Comparison of ENCODE assay signal across 8 cellular contexts in genomic region chr7:39624202-39624807, GRCh38. TPM values are rescaled to one million over a fixed set of nuclear protein-coding genes. Genes with fewer than 3 reads are reported as not detected.
DNase-seq lines count a peak whose midpoint lies in the region; ATAC-seq and TF ChIP-seq lines count a peak whose summit lies in the region.

No MANE protein-coding gene starts in this region.

- POLR2A ChIA-PET in AG04449 (lab: Yijun Ruan, JAX), result interaction anchor here (0.8 to 2.0 kb wide), 4 partner anchors 11 to 59 kb away, joined by 3 to 14 read pairs (median 4); no protein-coding TSS in a partner anchor
- POLR2A ChIA-PET in PC-3 (lab: Charles Lee; ENCODE audit: unreplicated experiment), result interaction anchor here (0.5 to 0.6 kb wide), 3 partner anchors 20 to 86 kb away, joined by 4 to 14 read pairs (median 4); no protein-coding TSS in a partner anchor

- H3F3A ChIP-seq in PC-3 (ENCODE audit: low read length, unreplicated experiment), result peaks cover 4% of the 10 kb centered on the region

- intact Hi-C loops in PC-3 (cut with micrococcal nuclease) (loop anchor here (1.0 to 5.0 kb wide), 3 partner anchors 44 to 323 kb away; no protein-coding TSS in a partner anchor), transverse colon (cut with DNase I; ENCODE audit: low total_unique reads) (loop anchor here (5.0 kb wide), 1 partner anchor 248 kb away; no protein-coding TSS in a partner anchor)

- H3K4me1 Mint-ChIP-seq in central memory CD8-positive, alpha-beta T cell, result peaks cover 49% of the 10 kb centered on the region

- peak overlapping the region; percentile 78; the same call in 1 of the 2 replicates for H2AFZ ChIP-seq in PC-3 (ENCODE audit: low read length)

- no peaks in the 10 kb centered on the region for H3K9me3 Mint-ChIP-seq in central memory CD8-positive, alpha-beta T cell

- H3K4me3 ChIP-seq in AG04449 (ENCODE audit: low read depth, low read length) (peak overlapping the region; percentile 77), PC-3 (ENCODE audit: low read length) (peak overlapping the region; percentile 83), lung (peak overlapping the region; percentile 98), transverse colon (peak overlapping the region; percentile 68 to 88 (median 80))

- no peak for TF ChIP-seq CTCF in AG04449 (IDR thresholded peaks at IDR 0.05; ENCODE audit: insufficient read depth, low read length, missing control alignments)
- TF ChIP-seq CTCF in PC-3 (conservative IDR thresholded peaks at IDR 0.05; ENCODE audit: low read depth, low read length), result no peak
- no peak for TF ChIP-seq CTCF in lung (IDR thresholded peaks at IDR 0.05; ENCODE audit: control extremely low read depth, extremely low read depth)
- no peak for TF ChIP-seq CTCF in transverse colon (IDR thresholded peaks at IDR 0.05)

- H3K36me3 ChIP-seq in PC-3 (ENCODE audit: low read depth, low read length) (no peaks in the 10 kb centered on the region), lung (ENCODE audit: control insufficient read depth in 2 of 2, insufficient read depth in 2 of 2, low read length in 2 of 2) (no peaks in the 10 kb centered on the region), transverse colon (no peaks in the 10 kb centered on the region)

- no peak for TF ChIP-seq POLR2A in transverse colon (IDR thresholded peaks at IDR 0.05)

- peak overlapping the region; percentile 98 for H3K4me3 Mint-ChIP-seq in central memory CD8-positive, alpha-beta T cell

- H3K9me2 ChIP-seq in PC-3 (replicated peaks; ENCODE audit: low read length), result no peaks in the 10 kb centered on the region

- ATAC-seq in GM18868 (IDR thresholded peaks at IDR 0.05; ENCODE audit: unreplicated experiment), result peak; percentile 20
- ATAC-seq in PC-3, result peak; percentile 12
- ATAC-seq in central memory CD8-positive, alpha-beta T cell (replicated peaks; ENCODE audit: extremely low read depth, poor library complexity, severe bottlenecking), result peak; percentile 16
- ATAC-seq in lung (ENCODE audit: insufficient read depth, low FRiP score), result no peak
- no peak for ATAC-seq in HG03442 (IDR thresholded peaks at IDR 0.05; ENCODE audit: unreplicated experiment)

- H3K27ac ChIP-seq in PC-3 (ENCODE audit: low read length), result no peak overlapping the region
- H3K27ac ChIP-seq in lung (ENCODE audit: low read depth in 1 of 2, low read length in 1 of 2), result peak overlapping the region; percentile 91 to 96
- H3K27ac ChIP-seq in transverse colon, result peak overlapping the region; percentile 87 to 95 (median 93)

- H3K9ac ChIP-seq in PC-3 (ENCODE audit: low read length), result peak overlapping the region; percentile 99

- peak overlapping the region; percentile 96 for H3K27ac Mint-ChIP-seq in central memory CD8-positive, alpha-beta T cell (ENCODE audit: low read depth)

- H3K27me3 Mint-ChIP-seq in central memory CD8-positive, alpha-beta T cell, result no peaks in the 10 kb centered on the region

- in situ Hi-C loops in transverse colon (cut with MboI; ENCODE audit: low pct_ligation_motif_present in 1 of 4, low pct_unique_long_range_greater_than_20kb in 1 of 4, low sequenced_read_pairs in 3 of 4), result no loop called here

- TF ChIP-seq EP300 in transverse colon (IDR thresholded peaks at IDR 0.05; ENCODE audit: low read depth), result no peak

- DNase-seq in AG04449 (ENCODE audit: low read depth, low spot score) (no peak), PC-3 (peak; percentile 39), lung (ENCODE audit: low spot score) (no peak), transverse colon (no peak), midbrain (lab: John Stamatoyannopoulos, UW) (no peak)
- DNase-seq in central memory CD8-positive, alpha-beta T cell (ENCODE audit: low spot score in 2 of 2), result no peak

- H4K20me1 ChIP-seq in PC-3 (ENCODE audit: low read length), result peaks cover 22% of the 10 kb centered on the region

- TSS peak; percentile 52 for BruUV-seq in PC-3 (replicated peaks; lab: Mats Ljungman, UMichigan)

- H3K4me2 ChIP-seq in PC-3 (ENCODE audit: low read length), result peak overlapping the region; percentile 84

- H3K36me3 Mint-ChIP-seq in central memory CD8-positive, alpha-beta T cell (ENCODE audit: insufficient read depth), result peaks cover 5% of the 10 kb centered on the region

- WGBS in lung, 2 donors, result 4% methylated on average over 11 of the region's 11 CpGs
- WGBS in transverse colon (ENCODE audit: low coverage in 1 of 2), 2 donors, result 0 to 1% methylated on average over 3 to 11 of the region's 11 CpGs

- H3K9me3 ChIP-seq in PC-3 (ENCODE audit: low read length) (no peaks in the 10 kb centered on the region), lung (ENCODE audit: control insufficient read depth in 2 of 2, insufficient read depth in 1 of 2, low read length in 1 of 2) (no peaks in the 10 kb centered on the region), transverse colon (no peaks in the 10 kb centered on the region)

- H3K79me2 ChIP-seq in PC-3 (ENCODE audit: low read length), result peaks cover 69% of the 10 kb centered on the region

- H3K27me3 ChIP-seq in PC-3 (ENCODE audit: low read length) (no peaks in the 10 kb centered on the region), lung (ENCODE audit: control insufficient read depth, insufficient read depth) (no peaks in the 10 kb centered on the region), transverse colon (no peaks in the 10 kb centered on the region)

- CTCF ChIA-PET in AG04449 (lab: Yijun Ruan, JAX), result interaction anchor here (1.2 to 4.6 kb wide), 4 partner anchors 44 to 124 kb away, joined by 4 to 26 read pairs (median 8); no protein-coding TSS in a partner anchor
- CTCF ChIA-PET in PC-3 (lab: Charles Lee), result interaction anchor here (0.5 to 1.7 kb wide), 3 partner anchors 44 to 122 kb away, joined by 3 to 10 read pairs (median 5); no protein-coding TSS in a partner anchor

- peaks cover 50% of the 10 kb centered on the region for H3K4me1 ChIP-seq in PC-3 (ENCODE audit: insufficient read depth, low read length)
- peaks cover 4 to 22% of the 10 kb centered on the region in 2 donors for H3K4me1 ChIP-seq in lung (ENCODE audit: control insufficient read depth in 2 of 2, insufficient read depth in 2 of 2, low read length in 2 of 2)
- H3K4me1 ChIP-seq in transverse colon, result peaks cover 9 to 49% (median 39%) of the 10 kb centered on the region in 4 donors

RNA-seq across cellular contexts. Expression of gene RALA, which starts 0.9 kb away (rescaled TPM):
- total RNA-seq in PC-3 (2014; rRNA removed), result 7.5 and 12.9 TPM in 2 replicates
- total RNA-seq in lung, result 10 to 100 TPM; 31.2 to 41.0 TPM
- polyA plus RNA-seq in lung, result 10 to 100 TPM; 29.5 to 29.9 TPM
- 10 to 100 TPM in 2 of 4 donors, 1 to 10 TPM in 2; 5.4 to 29.8 (median 17.9) TPM for total RNA-seq in transverse colon

RNA-seq across cellular contexts. Expression of gene YAE1, which starts 58.1 kb away (rescaled TPM):
- total RNA-seq in PC-3 (2014; rRNA removed) (14.7 and 23.6 TPM in 2 replicates), lung (10 to 100 TPM; 15.4 to 31.7 TPM), transverse colon (10 to 100 TPM in 3 of 4 donors, 1 to 10 TPM in 1; 1.4 to 22.9 (median 13.3) TPM)
- 10 to 100 TPM; 15.5 to 35.0 TPM for polyA plus RNA-seq in lung

Comparison
In these comparisons a context has a peak if more than half of its experiments do, and no peak if none do; other contexts are left out.
1. ATAC-seq: peak in GM18868 (single experiment), PC-3 (single experiment) and central memory CD8-positive, alpha-beta T cell (single experiment); none in lung (single experiment) and HG03442 (single experiment).
2. Peak in every context shown above with its lines, with median percentiles within 50 percentile points of each other: H3K4me3 ChIP-seq.